ENCODE assay signal across 16 cellular contexts in genomic region chr21:42245348-42246185, GRCh38. TPM values are rescaled to one million over a fixed set of nuclear protein-coding genes. Genes with fewer than 3 reads are reported as not detected.
DNase-seq lines count a peak whose midpoint lies in the region; ATAC-seq and TF ChIP-seq lines count a peak whose summit lies in the region.
"Had no signal": no experiment of that assay in that cellular context is flagged by ENCODE, and none has a peak within 500 bp of the region (broad histone marks: within the 10 kb centered on the region; RNA-seq: fewer than 3 reads in every experiment).

No MANE protein-coding gene starts in this region.

- peaks cover 26% of the 10 kb centered on the region for H3K36me3 ChIP-seq in BLaER1
- H3K36me3 ChIP-seq in IMR-90 (ENCODE audit: control insufficient read depth, insufficient read depth, low read length) = no peaks in the 10 kb centered on the region
- H3K36me3 ChIP-seq in lower lobe of right lung = no peaks in the 10 kb centered on the region
- H3K36me3 ChIP-seq: neutrophil had no signal

- H4K20me1 ChIP-seq in BLaER1 (peaks cover 100% of the 10 kb centered on the region), IMR-90 (ENCODE audit: insufficient read depth, low read length) (no peaks in the 10 kb centered on the region; the same call in 1 of the 2 replicates)

- peaks cover 72% of the 10 kb centered on the region for H3K4me1 ChIP-seq in BLaER1
- no peaks in the 10 kb centered on the region; the same call in 1 of the 2 replicates for H3K4me1 ChIP-seq in IMR-90 (ENCODE audit: control insufficient read depth, insufficient read depth, low read length)
- peaks cover 25% of the 10 kb centered on the region for H3K4me1 ChIP-seq in lower lobe of right lung
- H3K4me1 ChIP-seq: foreskin keratinocyte had no signal

- H2BK20ac ChIP-seq in IMR-90 (ENCODE audit: low read depth, low read length) = no peak overlapping the region

- DNase-seq in IMR-90 (no peak), SK-N-DZ (ENCODE audit: low spot score) (peak; percentile 17), lower lobe of right lung (peak; percentile 43), GDM1 (lab: John Stamatoyannopoulos, UW) (no peak)
- DNase-seq: activated CD8-positive, alpha-beta T cell treated with anti-CD3 and anti-CD28 coated beads, Interleukin-2, amount 10 ng/mL, durations not matched to agents 7 days and 5 days; AML-193; foreskin keratinocyte; left cardiac atrium; stimulated activated CD4-positive, alpha-beta T cell treated with anti-CD3 and anti-CD28 coated beads, Interleukin-12 subunit alpha, Interleukin-12 subunit beta, amount 100 ng/mL, for 4 hours had no signal

- TF ChIP-seq RAD21 in IMR-90 (IDR thresholded peaks at IDR 0.05; ENCODE audit: low read length) = no peak

- ATAC-seq in IMR-90 (ENCODE audit: low read depth) (no peak), lower lobe of right lung (peak in 1 of 2 donors; percentile 57), HG03469 (IDR thresholded peaks at IDR 0.05; ENCODE audit: unreplicated experiment) (no peak), HG03460 (IDR thresholded peaks at IDR 0.05; ENCODE audit: unreplicated experiment) (no peak), GM18870 (IDR thresholded peaks at IDR 0.05; ENCODE audit: unreplicated experiment) (no peak)
- ATAC-seq: activated CD8-positive, alpha-beta T cell treated with anti-CD3 and anti-CD28 coated beads, Interleukin-2, amount 10 ng/mL, durations not matched to agents 7 days and 5 days; activated naive CD4-positive, alpha-beta T cell treated with anti-CD3 and anti-CD28 coated beads, Interleukin-2, amount 50 U/mL, for 72 hours; foreskin keratinocyte had no signal

- no peak for TF ChIP-seq POLR2A in IMR-90 (IDR thresholded peaks at IDR 0.05; ENCODE audit: low read depth, low read length)

- dilution Hi-C loops in IMR-90 (cut with HindIII; ENCODE audit: low sequenced_read_pairs, unreplicated experiment) = no loop called here

- CTCF ChIA-PET in IMR-90 (lab: Yijun Ruan, JAX) = interaction anchor here (1.0 kb wide), 1 partner anchor 12 kb away, joined by 4 read pairs; no protein-coding TSS in a partner anchor

- H2AK9ac ChIP-seq in IMR-90 (replicated peaks; ENCODE audit: low read depth, low read length, poor library complexity) = no peak overlapping the region

- no peak overlapping the region for H2AK5ac ChIP-seq in IMR-90 (ENCODE audit: low read depth, low read length)

- WGBS in IMR-90 (ENCODE audit: extremely low coverage in 2 of 2, insufficient read length in 1 of 2), 2 experiments = 0% methylated on average over 1 of the region's 10 CpGs; no CpG with 5 or more reads in 1 of the 2 experiments

- no peak for TF ChIP-seq CTCF in IMR-90 (conservative IDR thresholded peaks at IDR 0.05; ENCODE audit: low read depth, low read length)
- no peak for TF ChIP-seq CTCF in lower lobe of right lung (IDR thresholded peaks at IDR 0.05)

- H4K8ac ChIP-seq in IMR-90 (ENCODE audit: low read depth in 2 of 2, low read length in 2 of 2) = no peak overlapping the region

- H2BK120ac ChIP-seq in IMR-90 (ENCODE audit: low read depth, low read length) = no peak overlapping the region

- no peak overlapping the region for H2AFZ ChIP-seq in IMR-90 (replicated peaks; ENCODE audit: low read length, poor library complexity)

- no peak overlapping the region for H2BK15ac ChIP-seq in IMR-90 (ENCODE audit: low read depth, low read length)

- H3K56ac ChIP-seq in IMR-90 (ENCODE audit: extremely low read depth, insufficient read depth, low read length) = no peak overlapping the region

- H3K9ac ChIP-seq in BLaER1 = no peak overlapping the region
- H3K9ac ChIP-seq in IMR-90 (ENCODE audit: low read depth, low read length) = no peak overlapping the region

- H4K91ac ChIP-seq in IMR-90 (ENCODE audit: insufficient read depth, low read depth, low read length) = no peak overlapping the region

- no peaks in the 10 kb centered on the region for H3K9me1 ChIP-seq in IMR-90 (ENCODE audit: insufficient read depth, low read length)

- BruUV-seq in IMR-90 (replicated peaks; lab: Mats Ljungman, UMichigan) = no TSS peak

- H3K23ac ChIP-seq in IMR-90 (ENCODE audit: low read depth, low read length) = no peak overlapping the region

- H3K4me3 ChIP-seq in BLaER1 (no peak overlapping the region), IMR-90 (ENCODE audit: insufficient read depth, low read depth, low read length) (no peak overlapping the region), lower lobe of right lung (no peak overlapping the region)

- H3K4ac ChIP-seq in IMR-90 (ENCODE audit: low read depth, low read length) = no peak overlapping the region

- H2BK5ac ChIP-seq in IMR-90 (ENCODE audit: low read depth, low read length, poor library complexity, severe bottlenecking) = no peak overlapping the region

- in situ Hi-C loops in IMR-90 (cut with MboI; ENCODE audit: low sequenced_read_pairs) = no loop called here

- H3K14ac ChIP-seq in IMR-90 (replicated peaks; ENCODE audit: low read depth, low read length) = no peak overlapping the region

- intact Hi-C loops in IMR-90 (cut with micrococcal nuclease) (no loop called here), lower lobe of right lung (cut with DNase I) (no loop called here)

- H3K9me3 ChIP-seq in BLaER1 (no peaks in the 10 kb centered on the region), IMR-90 (ENCODE audit: control insufficient read depth, insufficient read depth, low read length) (no peaks in the 10 kb centered on the region; the same call in 1 of the 2 replicates), lower lobe of right lung (no peaks in the 10 kb centered on the region)
- H3K9me3 ChIP-seq: neutrophil had no signal

- POLR2A ChIA-PET in IMR-90 (lab: Charles Lee; ENCODE audit: unreplicated experiment) = no interaction called here

- H3K79me1 ChIP-seq in IMR-90 (ENCODE audit: low read depth in 1 of 2, low read length in 2 of 2) = no peaks in the 10 kb centered on the region

- H4K5ac ChIP-seq in IMR-90 (ENCODE audit: low read depth, low read length) = no peak overlapping the region

- H3K27ac ChIP-seq in BLaER1 = no peak overlapping the region
- no peak overlapping the region for H3K27ac ChIP-seq in IMR-90 (ENCODE audit: insufficient read depth, low read length)
- H3K27ac ChIP-seq in lower lobe of right lung = no peak overlapping the region
- H3K27ac ChIP-seq: foreskin keratinocyte, HL-60, neutrophil had no signal

- H3K4me2 ChIP-seq in BLaER1 = peak overlapping the region; percentile 15; the same call in 1 of the 2 replicates
- H3K4me2 ChIP-seq in IMR-90 (ENCODE audit: low read depth, low read length) = no peak overlapping the region

- H3K27me3 ChIP-seq in BLaER1 = peaks cover 16% of the 10 kb centered on the region; the same call in 1 of the 2 replicates
- peaks cover 21% of the 10 kb centered on the region for H3K27me3 ChIP-seq in IMR-90 (ENCODE audit: control insufficient read depth, insufficient read depth, low read length)
- no peaks in the 10 kb centered on the region for H3K27me3 ChIP-seq in lower lobe of right lung (ENCODE audit: low read depth)

- H3K18ac ChIP-seq in IMR-90 (ENCODE audit: low read depth, low read length) = no peak overlapping the region

TF ChIP-seq in IMR-90, 13 proteins besides CTCF, POLR2A, EP300 and RAD21:
- TF ChIP-seq MAFK (IDR thresholded peaks at IDR 0.05; ENCODE audit: low read depth, low read length) = peak; percentile 99
- TF ChIP-seq RCOR1 (IDR thresholded peaks at IDR 0.05; ENCODE audit: insufficient replicate concordance, low read length) = no peak

RNA-seq across cellular contexts. Expression of gene ABCG1, which starts 26.6 kb away (rescaled TPM):
- total RNA-seq in IMR-90 (2012; rRNA removed) = under 0.01 and 0.36 TPM in 2 replicates
- 0.14 and 0.19 TPM in 2 replicates for polyA plus RNA-seq in IMR-90 (2012; rRNA removed)
- polyA plus RNA-seq in IMR-90 (2012; cell fraction: cytosol; rRNA removed) = 0.13 and 0.23 TPM in 2 replicates
- 0.20 and 0.23 TPM in 2 replicates for polyA plus RNA-seq in IMR-90 (2012; cell fraction: nucleus; rRNA removed; ENCODE audit: low replicate concordance)
- 0.09 and 0.12 TPM in 2 replicates for polyA plus RNA-seq in SK-N-DZ (2014; cell fraction: cytosol; rRNA removed)
- not detected in 2 replicates for polyA plus RNA-seq in SK-N-DZ (2014; cell fraction: nucleus; rRNA removed)
- total RNA-seq in lower lobe of right lung = 74.9 TPM

Comparison
In these comparisons a context has a peak if more than half of its experiments do, and no peak if none do; other contexts are left out.
1. DNase-seq: peak in SK-N-DZ (single experiment) and lower lobe of right lung (single experiment); none in IMR-90 (single experiment) and GDM1 (single experiment).
2. RNA of gene ABCG1, which starts 26.6 kb away (total RNA-seq): 74.9 TPM in lower lobe of right lung (single experiment); under 0.01 to 0.36 TPM in IMR-90; every median in the first group is over 10 times any median in the second.